Comparison of ENCODE assay signal across 1 cellular context in the genomic region with DNA sequence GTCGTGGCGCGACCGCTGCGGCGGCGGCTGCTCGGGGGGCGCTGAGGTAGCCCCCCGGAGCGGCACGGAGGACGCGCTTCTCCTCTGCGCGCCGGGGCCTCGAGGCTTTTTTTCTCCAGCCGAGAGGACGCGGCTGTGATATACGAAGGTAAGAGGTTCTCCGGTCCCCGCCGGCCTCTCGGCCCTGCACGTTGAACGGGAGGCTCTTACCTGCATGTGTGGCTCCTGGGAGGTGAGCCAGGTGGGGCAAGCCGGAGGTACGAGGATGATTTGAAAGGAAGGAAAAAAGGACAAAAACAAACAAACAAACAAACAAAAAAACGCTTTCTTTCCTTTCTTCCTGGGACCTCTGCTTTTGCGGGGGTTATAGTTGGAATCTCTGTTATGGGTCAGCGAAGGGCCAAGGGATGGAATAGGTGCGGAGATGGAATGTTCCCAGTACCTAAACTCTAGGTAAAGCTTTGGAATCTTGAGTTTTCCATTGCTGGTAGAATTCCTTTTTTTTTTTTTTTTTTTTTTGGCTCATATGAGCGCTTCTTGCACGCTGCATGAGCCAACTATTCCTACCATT.
TF ChIP-seq lines count a peak whose summit lies in the region.

No MANE protein-coding gene starts in this region.

TF ChIP-seq in IMR-90, 13 proteins besides CTCF, POLR2A, EP300 and RAD21 (continued from another document):
- TF ChIP-seq, protein P1, sequence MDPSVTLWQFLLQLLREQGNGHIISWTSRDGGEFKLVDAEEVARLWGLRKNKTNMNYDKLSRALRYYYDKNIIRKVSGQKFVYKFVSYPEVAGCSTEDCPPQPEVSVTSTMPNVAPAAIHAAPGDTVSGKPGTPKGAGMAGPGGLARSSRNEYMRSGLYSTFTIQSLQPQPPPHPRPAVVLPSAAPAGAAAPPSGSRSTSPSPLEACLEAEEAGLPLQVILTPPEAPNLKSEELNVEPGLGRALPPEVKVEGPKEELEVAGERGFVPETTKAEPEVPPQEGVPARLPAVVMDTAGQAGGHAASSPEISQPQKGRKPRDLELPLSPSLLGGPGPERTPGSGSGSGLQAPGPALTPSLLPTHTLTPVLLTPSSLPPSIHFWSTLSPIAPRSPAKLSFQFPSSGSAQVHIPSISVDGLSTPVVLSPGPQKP (IDR thresholded peaks at IDR 0.05; ENCODE audit: borderline replicate concordance, low read depth, low read length), result no peak
- TF ChIP-seq CHD1 (IDR thresholded peaks at IDR 0.05; ENCODE audit: low read depth, low read length) (no peak), SMC3 (IDR thresholded peaks at IDR 0.05; ENCODE audit: low read depth, low read length) (no peak), BHLHE40 (IDR thresholded peaks at IDR 0.05; ENCODE audit: low read depth, low read length) (no peak)
